12 cellular contexts compared by ENCODE assay signal in genomic region chr3:168049366-168049974, GRCh38. TPM values are rescaled to one million over a fixed set of nuclear protein-coding genes. Genes with fewer than 3 reads are reported as not detected.
A peak's percentile ranks its signal among the peaks of the same experiment; 100 is the strongest.
DNase-seq lines count a peak whose midpoint lies in the region; ATAC-seq and TF ChIP-seq lines count a peak whose summit lies in the region.
"Had no signal": no experiment of that assay in that cellular context is flagged by ENCODE, and none has a peak within 500 bp of the region (broad histone marks: within the 10 kb centered on the region; RNA-seq: fewer than 3 reads in every experiment).

No MANE protein-coding gene starts in this region.

- H3K9me3 ChIP-seq in right lobe of liver = no peaks in the 10 kb centered on the region
- H3K9me3 ChIP-seq in thoracic aorta = no peaks in the 10 kb centered on the region
- no peaks in the 10 kb centered on the region for H3K9me3 ChIP-seq in testis
- H3K9me3 ChIP-seq: SJSA1 had no signal

- TF ChIP-seq CTCF in right lobe of liver (IDR thresholded peaks at IDR 0.05) = no peak
- no peak for TF ChIP-seq CTCF in thoracic aorta (IDR thresholded peaks at IDR 0.05)
- TF ChIP-seq CTCF in testis (IDR thresholded peaks at IDR 0.05) = no peak

- no peaks in the 10 kb centered on the region for H3K36me3 ChIP-seq in right lobe of liver
- no peaks in the 10 kb centered on the region for H3K36me3 ChIP-seq in thoracic aorta
- no peaks in the 10 kb centered on the region for H3K36me3 ChIP-seq in testis (ENCODE audit: low read depth, missing control alignments)
- H3K36me3 ChIP-seq: SJSA1 had no signal

- peak; percentile 11 for DNase-seq in NCI-H1092 treated with DMSO at 0.1 percent for 48 hours (lab: John Stamatoyannopoulos, UW)
- no peak for DNase-seq in NCI-H1092 (lab: John Stamatoyannopoulos, UW)
- DNase-seq in dermis blood vessel endothelial cell = peak; percentile 46
- no peak for DNase-seq in right lobe of liver
- DNase-seq in thoracic aorta (ENCODE audit: low spot score) = no peak
- DNase-seq in testis = no peak
- DNase-seq in activated CD8-positive, alpha-beta memory T cell treated with anti-CD3 and anti-CD28 coated beads, Interleukin-2, amount 50 U/mL, for 4 hours = no peak
- DNase-seq: activated CD4-positive, CD25-positive, alpha-beta regulatory T cell; activated T-cell treated with anti-CD3 and anti-CD28 coated beads, Interleukin-2, amount 50 U/mL, for 4 hours; NCI-H510A treated with DMSO at 0.1 percent for 48 hours had no signal

- H3K4me1 ChIP-seq in right lobe of liver = peaks cover 0 to 25% (median 12%) of the 10 kb centered on the region in 4 donors
- peaks cover 23 to 45% of the 10 kb centered on the region in 2 donors for H3K4me1 ChIP-seq in thoracic aorta (ENCODE audit: control insufficient read depth in 1 of 2, low read depth in 2 of 2)
- H3K4me1 ChIP-seq in testis = no peaks in the 10 kb centered on the region
- H3K4me1 ChIP-seq: SJSA1 had no signal

- H3K27me3 ChIP-seq in right lobe of liver = no peaks in the 10 kb centered on the region
- H3K27me3 ChIP-seq in thoracic aorta (replicated peaks; ENCODE audit: insufficient read depth) = no peaks in the 10 kb centered on the region
- H3K27me3 ChIP-seq in testis = no peaks in the 10 kb centered on the region
- H3K27me3 ChIP-seq: SJSA1 had no signal

- H3K27ac ChIP-seq in right lobe of liver (peak overlapping the region; percentile 48 to 64 (median 55)), thoracic aorta (no peak overlapping the region), testis (no peak overlapping the region)
- H3K27ac ChIP-seq: SJSA1 had no signal

- ATAC-seq in right lobe of liver = peak; percentile 71 to 83 (median 74)
- ATAC-seq in thoracic aorta (ENCODE audit: insufficient number of reproducible peaks, low FRiP score, low read depth) = peak; percentile 71
- no peak for ATAC-seq in HG02759 (IDR thresholded peaks at IDR 0.05; ENCODE audit: unreplicated experiment)
- ATAC-seq: activated T-cell treated with anti-CD3 and anti-CD28 coated beads, Interleukin-2, amount 50 U/mL, for 4 hours had no signal

- WGBS in right lobe of liver (ENCODE audit: insufficient coverage, low coverage, low lambda C conversion rate, missing lambda C conversion rate) = 55% methylated on average over 6 of the region's 6 CpGs
- WGBS in testis, 2 donors = 73 to 86% methylated on average over 6 of the region's 6 CpGs

- no peak for TF ChIP-seq POLR2A in right lobe of liver (IDR thresholded peaks at IDR 0.05)
- no peak for TF ChIP-seq POLR2A in testis (IDR thresholded peaks at IDR 0.05)

- intact Hi-C loops in right lobe of liver (cut with DNase I) = loop anchor here (5.0 kb wide), 2 partner anchors 113 to 118 kb away; no protein-coding TSS in a partner anchor
- intact Hi-C loops in testis (cut with DNase I; ENCODE audit: low total_unique reads) = no loop called here

- H3K4me3 ChIP-seq in right lobe of liver (no peak overlapping the region), thoracic aorta (no peak overlapping the region), testis (no peak overlapping the region)
- H3K4me3 ChIP-seq: SJSA1 had no signal

RNA-seq across cellular contexts. Expression of gene GOLIM4, which starts 46.3 kb away (rescaled TPM):
- total RNA-seq in dermis blood vessel endothelial cell (35.6 and 42.8 TPM in 2 replicates), right lobe of liver (10 to 100 TPM; 33.3 to 44.9 (median 36.6) TPM), thoracic aorta (10 to 100 TPM; 43.1 to 49.5 TPM), testis (10 to 100 TPM; 20.1 to 21.6 TPM)
- polyA plus RNA-seq in testis (ENCODE audit: insufficient read depth, low read depth, low replicate concordance) = 9.5 TPM

Comparison
In these comparisons a context has a peak if more than half of its experiments do, and no peak if none do; other contexts are left out.
1. DNase-seq: peak in NCI-H1092 treated with DMSO at 0.1 percent for 48 hours (single experiment) and dermis blood vessel endothelial cell (single experiment); none in NCI-H1092 (single experiment), right lobe of liver (0 of 3), thoracic aorta (single experiment), testis (single experiment) and activated CD8-positive, alpha-beta memory T cell treated with anti-CD3 and anti-CD28 coated beads, Interleukin-2, amount 50 U/mL, for 4 hours (single experiment).
2. H3K27ac ChIP-seq: peak in right lobe of liver (3 of 3); none in thoracic aorta (0 of 2) and testis (0 of 2).